ENCODE assay signal across 2 cellular contexts in genomic region chr19:35842666-35843272, GRCh38.
TF ChIP-seq lines count a peak whose summit lies in the region.

No MANE protein-coding gene starts in this region.

TF ChIP-seq in HepG2, 621 proteins besides CTCF, POLR2A, EP300 and RAD21:
- TF ChIP-seq FOXP1 (IDR thresholded peaks at IDR 0.05) (0 out of 2 replicates have a peak, but pooled peaks have one; percentile 4), FOXP1 (CRISPR knock-in tag; IDR thresholded peaks at IDR 0.05) (no peak), NCOA2 (CRISPR knock-in tag; IDR thresholded peaks at IDR 0.05) (no peak), ATM (IDR thresholded peaks at IDR 0.05; ENCODE audit: borderline replicate concordance) (no peak)

TF ChIP-seq in A549, 52 proteins besides CTCF, POLR2A, EP300 and RAD21:
- no peak for TF ChIP-seq RCOR1 (IDR thresholded peaks at IDR 0.05; ENCODE audit: low read depth, low read length)
- TF ChIP-seq TP53 (CRISPR knock-in tag; IDR thresholded peaks at IDR 0.05): no peak
- TF ChIP-seq, protein P1, sequence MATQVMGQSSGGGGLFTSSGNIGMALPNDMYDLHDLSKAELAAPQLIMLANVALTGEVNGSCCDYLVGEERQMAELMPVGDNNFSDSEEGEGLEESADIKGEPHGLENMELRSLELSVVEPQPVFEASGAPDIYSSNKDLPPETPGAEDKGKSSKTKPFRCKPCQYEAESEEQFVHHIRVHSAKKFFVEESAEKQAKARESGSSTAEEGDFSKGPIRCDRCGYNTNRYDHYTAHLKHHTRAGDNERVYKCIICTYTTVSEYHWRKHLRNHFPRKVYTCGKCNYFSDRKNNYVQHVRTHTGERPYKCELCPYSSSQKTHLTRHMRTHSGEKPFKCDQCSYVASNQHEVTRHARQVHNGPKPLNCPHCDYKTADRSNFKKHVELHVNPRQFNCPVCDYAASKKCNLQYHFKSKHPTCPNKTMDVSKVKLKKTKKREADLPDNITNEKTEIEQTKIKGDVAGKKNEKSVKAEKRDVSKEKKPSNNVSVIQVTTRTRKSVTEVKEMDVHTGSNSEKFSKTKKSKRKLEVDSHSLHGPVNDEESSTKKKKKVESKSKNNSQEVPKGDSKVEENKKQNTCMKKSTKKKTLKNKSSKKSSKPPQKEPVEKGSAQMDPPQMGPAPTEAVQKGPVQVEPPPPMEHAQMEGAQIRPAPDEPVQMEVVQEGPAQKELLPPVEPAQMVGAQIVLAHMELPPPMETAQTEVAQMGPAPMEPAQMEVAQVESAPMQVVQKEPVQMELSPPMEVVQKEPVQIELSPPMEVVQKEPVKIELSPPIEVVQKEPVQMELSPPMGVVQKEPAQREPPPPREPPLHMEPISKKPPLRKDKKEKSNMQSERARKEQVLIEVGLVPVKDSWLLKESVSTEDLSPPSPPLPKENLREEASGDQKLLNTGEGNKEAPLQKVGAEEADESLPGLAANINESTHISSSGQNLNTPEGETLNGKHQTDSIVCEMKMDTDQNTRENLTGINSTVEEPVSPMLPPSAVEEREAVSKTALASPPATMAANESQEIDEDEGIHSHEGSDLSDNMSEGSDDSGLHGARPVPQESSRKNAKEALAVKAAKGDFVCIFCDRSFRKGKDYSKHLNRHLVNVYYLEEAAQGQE (IDR thresholded peaks at IDR 0.05): no peak
- TF ChIP-seq HMGXB4 (CRISPR knock-in tag; IDR thresholded peaks at IDR 0.05; ENCODE audit: borderline replicate concordance): no peak
- TF ChIP-seq ZNF302 (CRISPR knock-in tag; IDR thresholded peaks at IDR 0.05): no peak
- TF ChIP-seq HOXB13 (CRISPR knock-in tag; IDR thresholded peaks at IDR 0.05; ENCODE audit: low read depth): no peak
- TF ChIP-seq CHD4 (IDR thresholded peaks at IDR 0.05; ENCODE audit: borderline replicate concordance): no peak
- TF ChIP-seq, protein P2, sequence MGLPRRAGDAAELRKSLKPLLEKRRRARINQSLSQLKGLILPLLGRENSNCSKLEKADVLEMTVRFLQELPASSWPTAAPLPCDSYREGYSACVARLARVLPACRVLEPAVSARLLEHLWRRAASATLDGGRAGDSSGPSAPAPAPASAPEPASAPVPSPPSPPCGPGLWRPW (IDR thresholded peaks at IDR 0.05): no peak
- TF ChIP-seq PBX3 (IDR thresholded peaks at IDR 0.05): no peak
- TF ChIP-seq MAX (IDR thresholded peaks at IDR 0.05): no peak
- no peak for TF ChIP-seq PHF8 (IDR thresholded peaks at IDR 0.05; ENCODE audit: borderline replicate concordance, low read depth)
- no peak for TF ChIP-seq HEYL (CRISPR knock-in tag; IDR thresholded peaks at IDR 0.05)
- TF ChIP-seq EHMT2 (IDR thresholded peaks at IDR 0.05; ENCODE audit: low read depth): no peak
